ENCODE assay signal across 15 cellular contexts in genomic region chr13:42328672-42329071, GRCh38. TPM values are rescaled to one million over a fixed set of nuclear protein-coding genes. Genes with fewer than 3 reads are reported as not detected.
DNase-seq lines count a peak whose midpoint lies in the region; ATAC-seq and TF ChIP-seq lines count a peak whose summit lies in the region.
"Had no signal": no experiment of that assay in that cellular context is flagged by ENCODE, and none has a peak within 500 bp of the region (broad histone marks: within the 10 kb centered on the region; RNA-seq: fewer than 3 reads in every experiment).

No MANE protein-coding gene starts in this region.

- H4K20me1 ChIP-seq in GM23338 (replicated peaks; ENCODE audit: insufficient read depth), result no peaks in the 10 kb centered on the region

- H3K27me3 ChIP-seq in neutrophil (peaks cover 14% of the 10 kb centered on the region), lower lobe of right lung (ENCODE audit: low read depth) (no peaks in the 10 kb centered on the region), GM23338 (ENCODE audit: insufficient read depth) (no peaks in the 10 kb centered on the region)
- H3K27me3 ChIP-seq: tibial artery had no signal

- H3K4me1 ChIP-seq in neutrophil (ENCODE audit: control insufficient read depth in 1 of 2, insufficient read depth in 1 of 2, low read depth in 1 of 2, low read length in 1 of 2) (peaks cover 0 to 20% of the 10 kb centered on the region in 2 experiments), lower lobe of right lung (no peaks in the 10 kb centered on the region), GM23338 (ENCODE audit: insufficient read depth) (no peaks in the 10 kb centered on the region; the same call in 1 of the 2 replicates)
- H3K4me1 ChIP-seq: tibial artery had no signal

- H3K9me3 Mint-ChIP-seq in activated CD8-positive, alpha-beta memory T cell treated with anti-CD3 and anti-CD28 coated beads, Interleukin-2, amount 10 ng/mL, durations not matched to agents 7 days and 5 days (ENCODE audit: low read depth), result no peaks in the 10 kb centered on the region
- H3K9me3 Mint-ChIP-seq in activated T-helper 2 cell treated with anti-CD3 and anti-CD28 coated beads, Interferon-gamma antibody, Interleukin-2, Interleukin-4, amounts not matched to agents 10 μg/mL and 5 μg/mL and 100 μg/mL, durations not matched to agents 14 hours and 24 hours and 36 hours, result no peaks in the 10 kb centered on the region
- no peaks in the 10 kb centered on the region; the same call in 1 of the 3 replicates for H3K9me3 Mint-ChIP-seq in GM23338

- no peaks in the 10 kb centered on the region for H3K79me2 ChIP-seq in GM23338 (replicated peaks; ENCODE audit: insufficient read depth)

- peaks cover 30% of the 10 kb centered on the region for H3K4me1 Mint-ChIP-seq in activated CD8-positive, alpha-beta memory T cell treated with anti-CD3 and anti-CD28 coated beads, Interleukin-2, amount 10 ng/mL, durations not matched to agents 7 days and 5 days
- peaks cover 40% of the 10 kb centered on the region for H3K4me1 Mint-ChIP-seq in activated T-helper 2 cell treated with anti-CD3 and anti-CD28 coated beads, Interferon-gamma antibody, Interleukin-2, Interleukin-4, amounts not matched to agents 10 μg/mL and 5 μg/mL and 100 μg/mL, durations not matched to agents 14 hours and 24 hours and 36 hours (ENCODE audit: low read depth)
- 0 out of 3 replicates have a peak, but pooled peaks cover 4% of the 10 kb centered on the region for H3K4me1 Mint-ChIP-seq in GM23338

- no peaks in the 10 kb centered on the region for H3K27me3 Mint-ChIP-seq in activated CD8-positive, alpha-beta memory T cell treated with anti-CD3 and anti-CD28 coated beads, Interleukin-2, amount 10 ng/mL, durations not matched to agents 7 days and 5 days
- no peaks in the 10 kb centered on the region for H3K27me3 Mint-ChIP-seq in activated T-helper 2 cell treated with anti-CD3 and anti-CD28 coated beads, Interferon-gamma antibody, Interleukin-2, Interleukin-4, amounts not matched to agents 10 μg/mL and 5 μg/mL and 100 μg/mL, durations not matched to agents 14 hours and 24 hours and 36 hours (ENCODE audit: low read depth)
- peaks cover 2% of the 10 kb centered on the region for H3K27me3 Mint-ChIP-seq in GM23338 (ENCODE audit: insufficient read depth, low read depth, poor library complexity)

- intact Hi-C loops in activated T-helper 2 cell treated with anti-CD3 and anti-CD28 coated beads, Interferon-gamma antibody, Interleukin-2, Interleukin-4, amounts not matched to agents 10 μg/mL and 5 μg/mL and 100 μg/mL, durations not matched to agents 14 hours and 24 hours and 36 hours (cut with micrococcal nuclease), result loop anchor here (1.0 to 5.0 kb wide), 6 partner anchors 40 to 249 kb away; no protein-coding TSS in a partner anchor
- intact Hi-C loops in lower lobe of right lung (cut with DNase I), result no loop called here

- peaks cover 10% of the 10 kb centered on the region for H3K36me3 Mint-ChIP-seq in activated CD8-positive, alpha-beta memory T cell treated with anti-CD3 and anti-CD28 coated beads, Interleukin-2, amount 10 ng/mL, durations not matched to agents 7 days and 5 days
- H3K36me3 Mint-ChIP-seq in activated T-helper 2 cell treated with anti-CD3 and anti-CD28 coated beads, Interferon-gamma antibody, Interleukin-2, Interleukin-4, amounts not matched to agents 10 μg/mL and 5 μg/mL and 100 μg/mL, durations not matched to agents 14 hours and 24 hours and 36 hours (ENCODE audit: low read depth), result peaks cover 11% of the 10 kb centered on the region
- no peaks in the 10 kb centered on the region for H3K36me3 Mint-ChIP-seq in GM23338 (ENCODE audit: low read depth)

- H2AFZ ChIP-seq in GM23338, result no peak overlapping the region

- no peak for TF ChIP-seq CTCF in neutrophil (IDR thresholded peaks at IDR 0.05)
- TF ChIP-seq CTCF in lower lobe of right lung (IDR thresholded peaks at IDR 0.05), result no peak
- TF ChIP-seq CTCF in omental fat pad (IDR thresholded peaks at IDR 0.05), result no peak
- TF ChIP-seq CTCF in GM23338 (conservative IDR thresholded peaks at IDR 0.05; ENCODE audit: low read depth in 2 of 2), result no peak

- H3K4me3 ChIP-seq in neutrophil (ENCODE audit: low read depth in 1 of 2, low read length in 1 of 2) (peak overlapping the region in 1 of 2 experiments; percentile 11), lower lobe of right lung (no peak overlapping the region), GM23338 (no peak overlapping the region)
- H3K4me3 ChIP-seq: tibial artery had no signal

- DNase-seq in activated CD8-positive, alpha-beta memory T cell treated with anti-CD3 and anti-CD28 coated beads, Interleukin-2, amount 10 ng/mL, durations not matched to agents 7 days and 5 days, result peak; percentile 62
- DNase-seq in activated CD8-positive, alpha-beta memory T cell treated with anti-CD3 and anti-CD28 coated beads for 24 hours, result no peak
- peak; percentile 64 for DNase-seq in HT1080 (ENCODE audit: low read depth)
- no peak for DNase-seq in activated T-helper 2 cell treated with anti-CD3 and anti-CD28 coated beads, Interferon-gamma antibody, Interleukin-2, Interleukin-4, amounts not matched to agents 10 μg/mL and 5 μg/mL and 100 μg/mL, durations not matched to agents 14 hours and 24 hours and 36 hours (ENCODE audit: low spot score)
- DNase-seq in lower lobe of right lung, result no peak
- DNase-seq in omental fat pad (ENCODE audit: low spot score), result no peak
- no peak for DNase-seq in GM23338 (ENCODE audit: low spot score)
- DNase-seq: activated CD4-positive, CD25-positive, alpha-beta regulatory T cell treated with anti-CD3 and anti-CD28 coated beads, Interleukin-2, amount 50 U/mL, for 72 hours; activated gamma-delta T cell treated with Interleukin-2 at 50 U/mL for 16 hours; head of caudate nucleus; NCI-H446 treated with DMSO at 0.1 percent for 48 hours; PC-3; tibial artery had no signal

- H3K27ac ChIP-seq in neutrophil (peak overlapping the region; percentile 64), lower lobe of right lung (no peak overlapping the region), GM23338 (ENCODE audit: low read depth) (no peak overlapping the region)
- H3K27ac ChIP-seq: tibial artery had no signal

- peak; percentile 81 for ATAC-seq in activated CD8-positive, alpha-beta memory T cell treated with anti-CD3 and anti-CD28 coated beads, Interleukin-2, amount 10 ng/mL, durations not matched to agents 7 days and 5 days
- ATAC-seq in lower lobe of right lung (no peak), omental fat pad (ENCODE audit: low FRiP score) (no peak), GM23338 (no peak)
- ATAC-seq: PC-3, SK-N-SH treated with all-trans-retinoic acid at 6 μM for 48 hours had no signal

- H3K9me3 ChIP-seq in neutrophil (no peaks in the 10 kb centered on the region), lower lobe of right lung (no peaks in the 10 kb centered on the region)
- H3K9me3 ChIP-seq: tibial artery had no signal

- H3K4me3 Mint-ChIP-seq in activated CD8-positive, alpha-beta memory T cell treated with anti-CD3 and anti-CD28 coated beads, Interleukin-2, amount 10 ng/mL, durations not matched to agents 7 days and 5 days, result peak overlapping the region; percentile 36
- H3K4me3 Mint-ChIP-seq in activated T-helper 2 cell treated with anti-CD3 and anti-CD28 coated beads, Interferon-gamma antibody, Interleukin-2, Interleukin-4, amounts not matched to agents 10 μg/mL and 5 μg/mL and 100 μg/mL, durations not matched to agents 14 hours and 24 hours and 36 hours (ENCODE audit: low read depth), result no peak overlapping the region
- H3K4me3 Mint-ChIP-seq in GM23338, result no peak overlapping the region

- H3K9me2 ChIP-seq in GM23338 (ENCODE audit: insufficient read depth), result 0 out of 2 replicates have a peak, but pooled peaks cover 2% of the 10 kb centered on the region

- CTCF ChIA-PET in activated CD8-positive, alpha-beta memory T cell treated with anti-CD3 and anti-CD28 coated beads, Interleukin-2, amount 10 ng/mL, durations not matched to agents 7 days and 5 days (lab: Charles Lee), result no interaction called here

- peak overlapping the region; percentile 86 for H3K27ac Mint-ChIP-seq in activated CD8-positive, alpha-beta memory T cell treated with anti-CD3 and anti-CD28 coated beads, Interleukin-2, amount 10 ng/mL, durations not matched to agents 7 days and 5 days
- H3K27ac Mint-ChIP-seq in activated T-helper 2 cell treated with anti-CD3 and anti-CD28 coated beads, Interferon-gamma antibody, Interleukin-2, Interleukin-4, amounts not matched to agents 10 μg/mL and 5 μg/mL and 100 μg/mL, durations not matched to agents 14 hours and 24 hours and 36 hours, result peak overlapping the region; percentile 79
- H3K27ac Mint-ChIP-seq in GM23338, result no peak overlapping the region

- H3K36me3 ChIP-seq in neutrophil, result no peaks in the 10 kb centered on the region
- no peaks in the 10 kb centered on the region for H3K36me3 ChIP-seq in lower lobe of right lung
- no peaks in the 10 kb centered on the region for H3K36me3 ChIP-seq in GM23338 (ENCODE audit: insufficient read depth)

- no peak overlapping the region for H3K4me2 ChIP-seq in GM23338

- H3F3A ChIP-seq in GM23338 (replicated peaks; ENCODE audit: low read depth), result no peaks in the 10 kb centered on the region

TF ChIP-seq in GM23338, 12 proteins besides CTCF, POLR2A, EP300 and RAD21 (continues in another document):
- TF ChIP-seq CREB1 (CRISPR knock-in tag; IDR thresholded peaks at IDR 0.05; ENCODE audit: low read depth) (no peak), ZNF114 (CRISPR knock-in tag; IDR thresholded peaks at IDR 0.05) (no peak), ETS1 (IDR thresholded peaks at IDR 0.05) (no peak), JUNB (IDR thresholded peaks at IDR 0.05; ENCODE audit: unreplicated experiment) (no peak), EZH2phosphoT487 (IDR thresholded peaks at IDR 0.05; ENCODE audit: unreplicated experiment) (no peak)

RNA-seq across cellular contexts. Expression of gene AKAP11, which starts 56.7 kb away (rescaled TPM):
- 10 to 100 TPM; 23.0 to 34.4 TPM for total RNA-seq in activated CD8-positive, alpha-beta memory T cell treated with anti-CD3 and anti-CD28 coated beads, Interleukin-2, amount 10 ng/mL, durations not matched to agents 7 days and 5 days
- 16.5 and 18.2 TPM in 2 replicates for total RNA-seq in HT1080 (2014; rRNA removed; shearing (Covaris generic))
- 10.0 and 15.3 TPM in 2 replicates for polyA plus RNA-seq in HT1080 (2015; cell fraction: cytosol; rRNA removed)
- polyA plus RNA-seq in HT1080 (2015; cell fraction: nucleus; rRNA removed), result 32.5 and 35.4 TPM in 2 replicates
- 34.9 and 35.0 TPM in 2 replicates for total RNA-seq in activated T-helper 2 cell treated with anti-CD3 and anti-CD28 coated beads, Interferon-gamma antibody, Interleukin-2, Interleukin-4, amounts not matched to agents 10 μg/mL and 5 μg/mL and 100 μg/mL, durations not matched to agents 14 hours and 24 hours and 36 hours
- total RNA-seq in lower lobe of right lung (34.5 TPM), omental fat pad (10 to 100 TPM; 20.3 to 42.4 (median 28.4) TPM)
- total RNA-seq in GM23338 (2014; rRNA removed; shearing (Covaris generic)), result 20.7 and 21.6 TPM in 2 replicates
- 4.2 and 4.3 TPM in 2 replicates for polyA plus RNA-seq in GM23338 (2016; fragmentation: Nextera tagmentation; extraction: Ambion mirVana)

Comparison
In these comparisons a context has a peak if more than half of its experiments do, and no peak if none do; other contexts are left out.
1. DNase-seq: peak in activated CD8-positive, alpha-beta memory T cell treated with anti-CD3 and anti-CD28 coated beads, Interleukin-2, amount 10 ng/mL, durations not matched to agents 7 days and 5 days (single experiment) and HT1080 (single experiment); none in activated CD8-positive, alpha-beta memory T cell treated with anti-CD3 and anti-CD28 coated beads for 24 hours (single experiment), activated T-helper 2 cell treated with anti-CD3 and anti-CD28 coated beads, Interferon-gamma antibody, Interleukin-2, Interleukin-4, amounts not matched to agents 10 μg/mL and 5 μg/mL and 100 μg/mL, durations not matched to agents 14 hours and 24 hours and 36 hours (single experiment), lower lobe of right lung (single experiment), omental fat pad (single experiment) and GM23338 (single experiment).